1 cellular context compared by ENCODE assay signal in genomic region chr6:3540980-3541379, GRCh38.
TF ChIP-seq lines count a peak whose summit lies in the region.

No MANE protein-coding gene starts in this region.

TF ChIP-seq in GM23338, 12 proteins besides CTCF, POLR2A, EP300 and RAD21 (continued from another document):
- no peak for TF ChIP-seq ETS1 (IDR thresholded peaks at IDR 0.05)
- no peak for TF ChIP-seq STAT1 (IDR thresholded peaks at IDR 0.05; ENCODE audit: unreplicated experiment)
- no peak for TF ChIP-seq NANOG (IDR thresholded peaks at IDR 0.05; ENCODE audit: borderline replicate concordance)
- no peak for TF ChIP-seq POLR2AphosphoS5 (IDR thresholded peaks at IDR 0.05; ENCODE audit: low read depth)
- TF ChIP-seq CREB1 (CRISPR knock-in tag; IDR thresholded peaks at IDR 0.05; ENCODE audit: low read depth): no peak
- no peak for TF ChIP-seq EZH2phosphoT487 (IDR thresholded peaks at IDR 0.05; ENCODE audit: unreplicated experiment)
- TF ChIP-seq JUNB (IDR thresholded peaks at IDR 0.05; ENCODE audit: unreplicated experiment): no peak
- TF ChIP-seq EZH2 (IDR thresholded peaks at IDR 0.05; ENCODE audit: low read depth, unreplicated experiment): no peak
- TF ChIP-seq REST (IDR thresholded peaks at IDR 0.05; ENCODE audit: unreplicated experiment): no peak
TF ChIP-seq in GM23338: peak in this region for 0.
